ENCODE assay signal across 18 cellular contexts in the genomic region with DNA sequence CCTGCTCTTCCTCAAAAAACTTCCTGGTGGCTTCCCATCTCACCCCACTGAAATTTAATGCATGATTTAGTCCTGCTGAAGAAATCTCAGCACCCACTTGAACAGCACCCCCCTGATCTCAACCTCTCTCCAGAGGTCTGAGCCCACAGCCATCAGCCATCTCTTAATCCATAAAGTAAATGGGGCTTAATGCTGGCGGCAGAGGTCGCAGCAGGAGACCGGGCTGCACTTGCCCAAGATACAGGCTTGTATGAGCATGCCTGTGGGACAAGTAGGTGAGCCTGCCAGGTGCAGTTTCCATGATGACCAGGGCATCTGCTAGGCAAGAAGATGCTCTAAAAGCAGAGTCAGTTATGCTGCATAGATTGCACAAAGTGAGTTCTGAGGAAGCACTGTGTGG. TPM values are rescaled to one million over a fixed set of nuclear protein-coding genes. Genes with fewer than 3 reads are reported as not detected.
DNase-seq lines count a peak whose midpoint lies in the region; ATAC-seq and TF ChIP-seq lines count a peak whose summit lies in the region.
"Had no signal": no experiment of that assay in that cellular context is flagged by ENCODE, and none has a peak within 500 bp of the region (broad histone marks: within the 10 kb centered on the region; RNA-seq: fewer than 3 reads in every experiment).

No MANE protein-coding gene starts in this region.

- H3K9ac ChIP-seq in endodermal cell (ENCODE audit: extremely low read depth, low read length, poor library complexity, severe bottlenecking) = no peak overlapping the region

- peaks cover 9% of the 10 kb centered on the region for H3K4me1 ChIP-seq in endodermal cell (ENCODE audit: control insufficient read depth, insufficient read depth, low read length)
- no peaks in the 10 kb centered on the region for H3K4me1 ChIP-seq in aorta (ENCODE audit: control insufficient read depth in 1 of 2, insufficient read depth in 2 of 2, low read length in 2 of 2)
- H3K4me1 ChIP-seq: Peyer's patch had no signal

- ATAC-seq in HG02610 (IDR thresholded peaks at IDR 0.05; ENCODE audit: unreplicated experiment) = no peak
- no peak for ATAC-seq in aorta (ENCODE audit: low FRiP score)
- ATAC-seq: T-helper 17 cell had no signal

- H3K36me3 ChIP-seq in endodermal cell (ENCODE audit: control insufficient read depth, insufficient read depth, low read length) = no peaks in the 10 kb centered on the region
- H3K36me3 ChIP-seq in aorta (ENCODE audit: control insufficient read depth in 1 of 2, insufficient read depth in 2 of 2, low read length in 1 of 2) = no peaks in the 10 kb centered on the region
- H3K36me3 ChIP-seq: Peyer's patch had no signal

- 83 to 100% methylated on average over 2 to 3 of the region's 3 CpGs for WGBS in endodermal cell (ENCODE audit: insufficient coverage in 1 of 2, insufficient read length in 1 of 2), 2 experiments
- WGBS in aorta, 2 donors = 85 to 90% methylated on average over 3 of the region's 3 CpGs

- DNase-seq in DMS79 (lab: John Stamatoyannopoulos, UW) (peak; percentile 45), NCI-H1105 treated with DMSO at 0.1 percent for 48 hours (lab: John Stamatoyannopoulos, UW) (peak; percentile 28), NCI-H510A treated with DMSO at 0.1 percent for 48 hours (lab: John Stamatoyannopoulos, UW) (peak; percentile 10), endodermal cell (peak; percentile 47), aorta (no peak), NOMO-1 treated with dmso at 0.1 percent for 144 hours (lab: John Stamatoyannopoulos, UW; ENCODE audit: unreplicated experiment) (no peak), activated gamma-delta T cell (lab: John Stamatoyannopoulos, UW) (no peak)
- DNase-seq: ACHN; CD4-positive, CD25-positive, alpha-beta regulatory T cell; EL; Kasumi-1; NCI-H1436 treated with DMSO at 0.1 percent for 48 hours; NCI-H2171; NCI-H526 treated with DMSO at 0.1 percent for 48 hours; Peyer's patch; SIG-M5; T-helper 17 cell had no signal

- H3K27ac Mint-ChIP-seq in endodermal cell = no peak overlapping the region
- H3K27ac Mint-ChIP-seq: CD4-positive, CD25-positive, alpha-beta regulatory T cell; T-helper 17 cell had no signal

- no peak overlapping the region for H3K4me3 ChIP-seq in endodermal cell (ENCODE audit: low read length)
- H3K4me3 ChIP-seq in aorta (ENCODE audit: low read length in 2 of 2) = no peak overlapping the region
- H3K4me3 ChIP-seq: Peyer's patch had no signal

- no peak overlapping the region for H3K4me3 Mint-ChIP-seq in endodermal cell
- H3K4me3 Mint-ChIP-seq: CD4-positive, CD25-positive, alpha-beta regulatory T cell; T-helper 17 cell had no signal

- H3K4me1 Mint-ChIP-seq in endodermal cell = peaks cover 27% of the 10 kb centered on the region

- no peak for TF ChIP-seq CTCF in endodermal cell (conservative IDR thresholded peaks at IDR 0.05)

- no peaks in the 10 kb centered on the region for H3K9me3 Mint-ChIP-seq in endodermal cell

- H3K9me3 ChIP-seq in endodermal cell (ENCODE audit: control insufficient read depth, low read length) (no peaks in the 10 kb centered on the region), aorta (ENCODE audit: control insufficient read depth, low read length) (no peaks in the 10 kb centered on the region)
- H3K9me3 ChIP-seq: Peyer's patch had no signal

- H3K27me3 ChIP-seq in endodermal cell (ENCODE audit: control insufficient read depth, insufficient read depth, low read length, poor library complexity, severe bottlenecking) = peaks cover 47% of the 10 kb centered on the region
- peaks cover 0 to 3% of the 10 kb centered on the region in 2 donors for H3K27me3 ChIP-seq in aorta (ENCODE audit: control insufficient read depth in 1 of 2, insufficient read depth in 2 of 2, low read length in 1 of 2)
- H3K27me3 ChIP-seq: Peyer's patch had no signal

- H3K27me3 Mint-ChIP-seq in endodermal cell (ENCODE audit: insufficient read depth) = peaks cover 18% of the 10 kb centered on the region

- intact Hi-C loops in aorta (cut with DNase I) = no loop called here

- H3K27ac ChIP-seq in endodermal cell (ENCODE audit: low read depth, low read length) = no peak overlapping the region
- no peak overlapping the region for H3K27ac ChIP-seq in aorta (ENCODE audit: low read depth in 1 of 2, low read length in 2 of 2)
- H3K27ac ChIP-seq: Peyer's patch had no signal

- H3K36me3 Mint-ChIP-seq in endodermal cell (ENCODE audit: low read depth) = no peaks in the 10 kb centered on the region
- H3K36me3 Mint-ChIP-seq: CD4-positive, CD25-positive, alpha-beta regulatory T cell had no signal

RNA-seq across cellular contexts. Expression of a gene that starts 52.4 kb away (rescaled TPM):
- total RNA-seq in endodermal cell (not detected), aorta (not detected)
- not detected for polyA plus RNA-seq in endodermal cell (2013, experiment 1 of 2)
- polyA plus RNA-seq in endodermal cell (2013, experiment 2 of 2) = not detected
- not detected for polyA plus RNA-seq in aorta
- total RNA-seq: CD4-positive, CD25-positive, alpha-beta regulatory T cell; Peyer's patch; T-helper 17 cell had no signal
- polyA plus RNA-seq: CD4-positive, CD25-positive, alpha-beta regulatory T cell had no signal

Comparison
In these comparisons a context has a peak if more than half of its experiments do, and no peak if none do; other contexts are left out.
1. DNase-seq: peak in DMS79 (single experiment), NCI-H1105 treated with DMSO at 0.1 percent for 48 hours (single experiment), NCI-H510A treated with DMSO at 0.1 percent for 48 hours (single experiment) and endodermal cell (single experiment); none in aorta (0 of 2), NOMO-1 treated with dmso at 0.1 percent for 144 hours (single experiment) and activated gamma-delta T cell (single experiment).